Comparison of ENCODE assay signal across 8 cellular contexts in genomic region chr14:52950898-52951729, GRCh38. TPM values are rescaled to one million over a fixed set of nuclear protein-coding genes. Genes with fewer than 3 reads are reported as not detected.
DNase-seq lines count a peak whose midpoint lies in the region; ATAC-seq and TF ChIP-seq lines count a peak whose summit lies in the region.

TSS of gene FERMT2 (minus strand) at chr14:52951050. CDS start at chr14:52950568, 482 bp downstream.

- no peaks in the 10 kb centered on the region for H3K9me2 ChIP-seq in hepatocyte (replicated peaks; ENCODE audit: insufficient read depth)

- H3K27me3 ChIP-seq in A673 (replicated peaks; ENCODE audit: insufficient read depth, low read depth, low read length, poor library complexity) (no peaks in the 10 kb centered on the region), IMR-90 (ENCODE audit: control insufficient read depth, insufficient read depth, low read length) (no peaks in the 10 kb centered on the region), hepatocyte (no peaks in the 10 kb centered on the region), prostate gland (replicated peaks; ENCODE audit: insufficient read depth) (no peaks in the 10 kb centered on the region)

- H3K27ac ChIP-seq in A673 (ENCODE audit: low read depth, low read length, poor library complexity, severe bottlenecking) (peak within 1 kb of the TSS; percentile 91), IMR-90 (ENCODE audit: insufficient read depth, low read length) (peak within 1 kb of the TSS; percentile 99), RWPE1 (peak within 1 kb of the TSS; percentile 95), hepatocyte (peak within 1 kb of the TSS; percentile 99), prostate gland (peak within 1 kb of the TSS; percentile 97 to 98)

- ATAC-seq in IMR-90 (ENCODE audit: low read depth) (peak; percentile 94), HG02571 (IDR thresholded peaks at IDR 0.05; ENCODE audit: unreplicated experiment) (no peak)

- CTCF ChIA-PET in A673 (lab: Charles Lee) = interaction anchor here (1.0 kb wide), 1 partner anchor 10 kb away, joined by 3 read pairs; no protein-coding TSS in a partner anchor
- CTCF ChIA-PET in IMR-90 (lab: Yijun Ruan, JAX) = no interaction called here
- CTCF ChIA-PET in RWPE1 (lab: Yijun Ruan, JAX) = interaction anchor here (0.6 to 0.7 kb wide), 3 partner anchors 17 to 115 kb away, joined by 3 to 7 read pairs (median 3); no protein-coding TSS in a partner anchor

- H3K18ac ChIP-seq in IMR-90 (ENCODE audit: low read depth, low read length) = peak within 1 kb of the TSS; percentile 99

- H3K9me1 ChIP-seq in IMR-90 (ENCODE audit: insufficient read depth, low read length) = peaks cover 3% of the 10 kb centered on the region; the same call in 1 of the 2 replicates

- peak within 1 kb of the TSS; percentile 99 for H3K4ac ChIP-seq in IMR-90 (ENCODE audit: low read depth, low read length)

- H3K4me2 ChIP-seq in IMR-90 (ENCODE audit: low read depth, low read length) (peak within 1 kb of the TSS; percentile 98), hepatocyte (peak within 1 kb of the TSS; percentile 93)

- in situ Hi-C loops in GM13977 (cut with MboI; ENCODE audit: low pct_unique_long_range_greater_than_20kb, low sequenced_read_pairs, unreplicated experiment) (no loop called here), IMR-90 (cut with MboI; ENCODE audit: low sequenced_read_pairs) (loop anchor here (10.0 to 25.0 kb wide), 2 partner anchors 136 to 361 kb away; no protein-coding TSS in a partner anchor)

- H3K79me2 ChIP-seq in hepatocyte = peaks cover 42% of the 10 kb centered on the region

- BruUV-seq in A673 (replicated peaks; lab: Mats Ljungman, UMichigan) (no TSS peak), IMR-90 (replicated peaks; lab: Mats Ljungman, UMichigan) (no TSS peak)

- peak within 1 kb of the TSS; percentile 100 for H2AK5ac ChIP-seq in IMR-90 (ENCODE audit: low read depth, low read length)

- peak within 1 kb of the TSS; percentile 93 for H4K91ac ChIP-seq in IMR-90 (ENCODE audit: insufficient read depth, low read depth, low read length)

- H3K27ac Mint-ChIP-seq in brain = peak within 1 kb of the TSS; percentile 91 to 99 (median 96)

- dilution Hi-C loops in IMR-90 (cut with HindIII; ENCODE audit: low sequenced_read_pairs, unreplicated experiment) = no loop called here

- H3K9ac ChIP-seq in IMR-90 (ENCODE audit: low read depth, low read length) = peak within 1 kb of the TSS; percentile 100

- H3K56ac ChIP-seq in IMR-90 (ENCODE audit: extremely low read depth, insufficient read depth, low read length) = peak within 1 kb of the TSS; percentile 99

- TF ChIP-seq CTCF in A673 (conservative IDR thresholded peaks at IDR 0.05; ENCODE audit: low read depth, low read length) (no peak), GM13977 (IDR thresholded peaks at IDR 0.05; ENCODE audit: extremely low read depth, insufficient read depth, missing control alignments) (no peak), IMR-90 (conservative IDR thresholded peaks at IDR 0.05; ENCODE audit: low read depth, low read length) (no peak), RWPE1 (conservative IDR thresholded peaks at IDR 0.05; ENCODE audit: low read depth) (no peak), brain (conservative IDR thresholded peaks at IDR 0.05) (peak in 1 of 2 experiments; percentile 49), hepatocyte (IDR thresholded peaks at IDR 0.05; ENCODE audit: poor library complexity) (no peak), prostate gland (IDR thresholded peaks at IDR 0.05) (peak in 1 of 4 experiments; percentile 33)

- H2AFZ ChIP-seq in IMR-90 (replicated peaks; ENCODE audit: low read length, poor library complexity) (peak within 1 kb of the TSS; percentile 89), hepatocyte (peak within 1 kb of the TSS; percentile 87)

- H2BK120ac ChIP-seq in IMR-90 (ENCODE audit: low read depth, low read length) = peak within 1 kb of the TSS; percentile 85

- H4K5ac ChIP-seq in IMR-90 (ENCODE audit: low read depth, low read length) = peak within 1 kb of the TSS; percentile 98

- intact Hi-C loops in A673 (cut with micrococcal nuclease; ENCODE audit: unreplicated experiment) = loop anchor here (2.0 kb wide), 1 partner anchor 122 kb away; no protein-coding TSS in a partner anchor
- intact Hi-C loops in IMR-90 (cut with micrococcal nuclease) = loop anchor here (2.0 to 5.0 kb wide), 4 partner anchors 60 to 356 kb away; partner anchors contain the start of gene DDHD1
- intact Hi-C loops in prostate gland (cut with DNase I) = loop anchor here (5.0 to 10.0 kb wide), 3 partner anchors 354 to 636 kb away; partner anchors contain the start of genes GPR137C, PTGER2 and TXNDC16

- TF ChIP-seq POLR2A in IMR-90 (IDR thresholded peaks at IDR 0.05; ENCODE audit: low read depth, low read length) (peak; percentile 81), prostate gland (IDR thresholded peaks at IDR 0.05) (peak; percentile 56)

- H3K4me3 ChIP-seq in A673 (ENCODE audit: low read depth, low read length, poor library complexity, severe bottlenecking) (peak within 1 kb of the TSS; percentile 65), IMR-90 (ENCODE audit: insufficient read depth, low read depth, low read length) (peak within 1 kb of the TSS; percentile 99), hepatocyte (peak within 1 kb of the TSS; percentile 76), prostate gland (peak within 1 kb of the TSS; percentile 92 to 96)

- H3K14ac ChIP-seq in IMR-90 (replicated peaks; ENCODE audit: low read depth, low read length) = peak within 1 kb of the TSS; percentile 100

- POLR2A ChIA-PET in A673 (lab: Charles Lee; ENCODE audit: low non-redundant PET) (interaction anchor here (0.6 kb wide), 1 partner anchor 281 kb away, joined by 9 read pairs; no protein-coding TSS in a partner anchor), IMR-90 (lab: Charles Lee; ENCODE audit: unreplicated experiment) (interaction anchor here (0.6 to 1.5 kb wide), 6 partner anchors 62 to 1069 kb away, joined by 3 to 5 read pairs (median 3); no protein-coding TSS in a partner anchor), RWPE1 (lab: Yijun Ruan, JAX; ENCODE audit: low non-redundant PET) (interaction anchor here (0.6 to 1.1 kb wide), 3 partner anchors 12 to 84 kb away, joined by 3 read pairs; no protein-coding TSS in a partner anchor)

- H3K4me1 ChIP-seq in A673 (ENCODE audit: insufficient read depth, low read length, poor library complexity, severe bottlenecking) (peaks cover 26% of the 10 kb centered on the region), IMR-90 (ENCODE audit: control insufficient read depth, insufficient read depth, low read length) (peaks cover 7% of the 10 kb centered on the region; the same call in 1 of the 2 replicates), hepatocyte (ENCODE audit: insufficient read depth) (peaks cover 12% of the 10 kb centered on the region), prostate gland (replicated peaks) (peaks cover 12% of the 10 kb centered on the region)

- H2BK20ac ChIP-seq in IMR-90 (ENCODE audit: low read depth, low read length) = peak within 1 kb of the TSS; percentile 77

- no peaks in the 10 kb centered on the region for H3K9me3 Mint-ChIP-seq in brain

- H3K23ac ChIP-seq in IMR-90 (ENCODE audit: low read depth, low read length) = peak within 1 kb of the TSS; percentile 100

- H2BK15ac ChIP-seq in IMR-90 (ENCODE audit: low read depth, low read length) = peak within 1 kb of the TSS; percentile 96

- H4K20me1 ChIP-seq in IMR-90 (ENCODE audit: insufficient read depth, low read length) = peaks cover 39% of the 10 kb centered on the region
- peaks cover 23% of the 10 kb centered on the region for H4K20me1 ChIP-seq in hepatocyte (ENCODE audit: insufficient read depth, poor library complexity, severe bottlenecking)

- H3K9me3 ChIP-seq in A673 (ENCODE audit: low read depth, low read length, poor library complexity, severe bottlenecking) (no peaks in the 10 kb centered on the region), IMR-90 (ENCODE audit: control insufficient read depth, insufficient read depth, low read length) (no peaks in the 10 kb centered on the region), hepatocyte (ENCODE audit: low read depth) (no peaks in the 10 kb centered on the region), prostate gland (no peaks in the 10 kb centered on the region)

- no peak for TF ChIP-seq RAD21 in IMR-90 (IDR thresholded peaks at IDR 0.05; ENCODE audit: low read length)

- DNase-seq in A673 (ENCODE audit: low spot score) (peak; percentile 86), GM13977 (ENCODE audit: low spot score) (peak; percentile 87), IMR-90 (peak; percentile 82), RWPE1 (ENCODE audit: low spot score) (peak; percentile 71), hepatocyte (ENCODE audit: low spot score) (peak; percentile 94), prostate gland (ENCODE audit: low spot score) (peak; percentile 86)

- H3K36me3 ChIP-seq in A673 (ENCODE audit: insufficient read depth, low read length, poor library complexity, severe bottlenecking) (no peaks in the 10 kb centered on the region), IMR-90 (ENCODE audit: control insufficient read depth, insufficient read depth, low read length) (peaks cover 14% of the 10 kb centered on the region), hepatocyte (replicated peaks; ENCODE audit: insufficient read depth, low read depth) (no peaks in the 10 kb centered on the region), prostate gland (no peaks in the 10 kb centered on the region)

- H2AK9ac ChIP-seq in IMR-90 (replicated peaks; ENCODE audit: low read depth, low read length, poor library complexity) = peak within 1 kb of the TSS; percentile 98

- peak within 1 kb of the TSS; percentile 94 to 97 for H4K8ac ChIP-seq in IMR-90 (ENCODE audit: low read depth in 2 of 2, low read length in 2 of 2)

- peaks cover 15% of the 10 kb centered on the region for H3K27me3 Mint-ChIP-seq in brain

- H2BK5ac ChIP-seq in IMR-90 (ENCODE audit: low read depth, low read length, poor library complexity, severe bottlenecking) = peak within 1 kb of the TSS; percentile 98

- peaks cover 5 to 19% of the 10 kb centered on the region in 2 experiments; a peak in 3 of 4 replicates for H3K79me1 ChIP-seq in IMR-90 (ENCODE audit: low read depth in 1 of 2, low read length in 2 of 2)

- H3K4me1 Mint-ChIP-seq in brain = peaks cover 57% of the 10 kb centered on the region

- peaks cover 9% of the 10 kb centered on the region for H3K36me3 Mint-ChIP-seq in brain

- WGBS in IMR-90 (ENCODE audit: extremely low coverage in 2 of 2, insufficient read length in 1 of 2), 2 experiments = 0% methylated on average over 36 of the region's 96 CpGs; no CpG with 5 or more reads in 1 of the 2 experiments
- WGBS in hepatocyte (ENCODE audit: low lambda C conversion rate, missing lambda C conversion rate) = 1% methylated on average over 42 of the region's 96 CpGs
- under 1% methylated on average over 29 of the region's 96 CpGs for WGBS in prostate gland

- peak within 1 kb of the TSS; percentile 91 to 98 (median 96) for H3K4me3 Mint-ChIP-seq in brain

RNA-seq across cellular contexts. Expression of gene FERMT2, which starts in this region (rescaled TPM):
- total RNA-seq in A673 (2021) (38.3 and 48.0 TPM in 2 replicates), IMR-90 (2012; rRNA removed) (217 and 229 TPM in 2 replicates), hepatocyte (82.1 and 95.4 TPM in 2 replicates), prostate gland (10 to 100 TPM; 38.8 to 62.9 TPM)
- polyA plus RNA-seq in IMR-90 (2012; rRNA removed) (122 and 131 TPM in 2 replicates), brain (ENCODE audit: insufficient read depth, low read depth, low replicate concordance) (26.0 TPM), hepatocyte (38.6 and 45.9 TPM in 2 replicates)
- 36.4 and 49.9 TPM in 2 replicates for polyA plus RNA-seq in IMR-90 (2012; cell fraction: cytosol; rRNA removed)
- 27.9 and 176 TPM in 2 replicates for polyA plus RNA-seq in IMR-90 (2012; cell fraction: nucleus; rRNA removed; ENCODE audit: low replicate concordance)
